19 cellular contexts compared by ENCODE assay signal in the genomic region with DNA sequence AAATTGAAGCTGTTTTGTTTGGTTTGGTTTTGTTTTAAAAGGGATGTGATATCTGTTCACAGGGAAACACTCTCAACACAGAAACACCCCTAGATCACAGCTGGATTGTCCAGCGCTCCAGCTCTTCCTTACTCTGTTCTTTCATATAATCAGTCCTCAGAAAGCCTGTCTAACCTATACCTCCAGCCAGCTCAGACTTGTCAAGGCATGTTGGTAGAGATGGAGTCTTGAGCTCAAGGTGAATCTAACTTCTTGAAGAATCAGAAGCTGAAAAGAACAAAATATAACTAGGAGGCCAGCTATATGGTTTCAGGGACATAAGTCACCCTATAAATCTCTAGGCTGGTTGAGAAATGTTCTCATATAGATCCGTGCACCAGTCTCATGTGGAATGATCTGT.
"Had no signal": no experiment of that assay in that cellular context is flagged by ENCODE, and none has a peak within 500 bp of the region (broad histone marks: within the 10 kb centered on the region; RNA-seq: fewer than 3 reads in every experiment).

No MANE protein-coding gene starts in this region.

- H3K4me3 ChIP-seq: left ventricle myocardium inferior, prostate gland, right atrium auricular region, suprapubic skin, transverse colon, uterus had no signal

- FAIRE-seq: frontal cortex, kidney, small intestine, TTC549 had no signal

- H3K4me1 ChIP-seq: prostate gland, right atrium auricular region, suprapubic skin, transverse colon, uterus had no signal

- H3K27ac ChIP-seq: left ventricle myocardium inferior, prostate gland, right atrium auricular region, suprapubic skin, transverse colon, uterus had no signal

- DNase-seq: activated CD4-positive, alpha-beta memory T cell treated with anti-CD3 and anti-CD28 coated beads for 36 hours; activated CD4-positive, alpha-beta T cell treated with anti-CD3 and anti-CD28 coated beads for 36 hours; activated T-cell treated with anti-CD3 and anti-CD28 coated beads for 4 hours; caudate nucleus; effector memory CD8-positive, alpha-beta T cell; kidney; left ventricle myocardium inferior; mesenchymal stem cell; natural killer cell; small intestine; stimulated activated CD4-positive, alpha-beta T cell treated with anti-CD3 and anti-CD28 coated beads, Interleukin-4, amount 100 ng/mL, for 1 hour; stimulated activated naive CD8-positive, alpha-beta T cell treated with anti-CD3 and anti-CD28 coated beads, Interleukin-15, amount 100 ng/mL, for 72 hours; transverse colon; uterus had no signal

- H3K27me3 ChIP-seq: right atrium auricular region, suprapubic skin, transverse colon, uterus had no signal

- H3K9me3 ChIP-seq: prostate gland, right atrium auricular region, suprapubic skin, transverse colon, uterus had no signal

- ATAC-seq: activated CD4-positive, alpha-beta T cell treated with anti-CD3 and anti-CD28 coated beads for 36 hours; effector memory CD8-positive, alpha-beta T cell; natural killer cell; stimulated activated naive CD8-positive, alpha-beta T cell treated with anti-CD3 and anti-CD28 coated beads, Interleukin-15, amount 100 ng/mL, for 72 hours had no signal

- H3K36me3 ChIP-seq: left ventricle myocardium inferior, prostate gland, right atrium auricular region, suprapubic skin, transverse colon, uterus had no signal
